ENCODE assay signal across 18 cellular contexts in the genomic region with DNA sequence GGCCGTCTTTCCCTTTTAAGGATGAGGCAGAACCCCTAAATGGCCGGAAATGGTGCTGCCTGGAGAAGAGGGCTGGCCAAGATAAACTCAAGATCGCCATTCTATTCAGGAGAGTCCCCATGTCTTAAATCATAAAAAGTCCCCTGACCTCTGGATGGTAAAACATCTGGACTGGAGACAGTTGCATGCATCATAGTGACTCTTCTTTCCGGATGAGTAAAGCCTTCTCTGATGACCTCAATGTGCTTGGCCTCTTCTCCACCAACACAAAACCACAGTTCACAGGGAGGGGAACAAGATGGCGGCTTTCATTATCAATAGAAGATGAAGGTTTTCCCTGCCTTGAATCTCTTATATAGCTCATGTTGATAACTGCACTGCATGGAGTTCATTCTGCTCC. TPM values are rescaled to one million over a fixed set of nuclear protein-coding genes. Genes with fewer than 3 reads are reported as not detected.
DNase-seq lines count a peak whose midpoint lies in the region; ATAC-seq and TF ChIP-seq lines count a peak whose summit lies in the region.
"Had no signal": no experiment of that assay in that cellular context is flagged by ENCODE, and none has a peak within 500 bp of the region (broad histone marks: within the 10 kb centered on the region; RNA-seq: fewer than 3 reads in every experiment).

No MANE protein-coding gene starts in this region.

- H3K27ac ChIP-seq in fibroblast of lung (ENCODE audit: insufficient read depth, low read length): no peak overlapping the region
- H3K27ac ChIP-seq: esophagus squamous epithelium, left lung, upper lobe of left lung had no signal

- no peaks in the 10 kb centered on the region for H3K9me3 ChIP-seq in fibroblast of lung (ENCODE audit: control insufficient read depth, insufficient read depth, low read depth, low read length)
- H3K9me3 ChIP-seq: esophagus squamous epithelium, left lung, upper lobe of left lung had no signal

- no peaks in the 10 kb centered on the region for H3K9me3 Mint-ChIP-seq in activated naive CD8-positive, alpha-beta T cell treated with anti-CD3 and anti-CD28 coated beads, Interleukin-2, amount 50 U/mL, for 24 hours
- no peaks in the 10 kb centered on the region for H3K9me3 Mint-ChIP-seq in activated naive CD8-positive, alpha-beta T cell treated with anti-CD3 and anti-CD28 coated beads for 36 hours
- H3K9me3 Mint-ChIP-seq: T-cell, WTC11 had no signal

- no peak overlapping the region for H3K9ac ChIP-seq in fibroblast of lung (ENCODE audit: insufficient read depth, low read length)

- ATAC-seq in activated naive CD8-positive, alpha-beta T cell treated with anti-CD3 and anti-CD28 coated beads, Interleukin-2, amount 50 U/mL, for 24 hours: peak; percentile 72
- no peak for ATAC-seq in HG03354 (IDR thresholded peaks at IDR 0.05; ENCODE audit: poor library complexity, severe bottlenecking, unreplicated experiment)
- ATAC-seq: left lung, Panc1, T-cell, WTC11 had no signal

- no peak overlapping the region for H2AFZ ChIP-seq in fibroblast of lung (ENCODE audit: low read length)

- H3K27me3 ChIP-seq in fibroblast of lung (ENCODE audit: control insufficient read depth, insufficient read depth, low read length): peaks cover 9% of the 10 kb centered on the region

- no peaks in the 10 kb centered on the region for H3K4me1 ChIP-seq in fibroblast of lung (ENCODE audit: control insufficient read depth, extremely low read depth, insufficient read depth, low read length)

- H3K4me1 Mint-ChIP-seq in activated naive CD8-positive, alpha-beta T cell treated with anti-CD3 and anti-CD28 coated beads, Interleukin-2, amount 50 U/mL, for 24 hours: peaks cover 41% of the 10 kb centered on the region
- H3K4me1 Mint-ChIP-seq in activated naive CD8-positive, alpha-beta T cell treated with anti-CD3 and anti-CD28 coated beads for 36 hours: peaks cover 16% of the 10 kb centered on the region

- peaks cover 64% of the 10 kb centered on the region for H3K27me3 Mint-ChIP-seq in activated naive CD8-positive, alpha-beta T cell treated with anti-CD3 and anti-CD28 coated beads, Interleukin-2, amount 50 U/mL, for 24 hours
- peaks cover 65% of the 10 kb centered on the region for H3K27me3 Mint-ChIP-seq in activated naive CD8-positive, alpha-beta T cell treated with anti-CD3 and anti-CD28 coated beads for 36 hours

- no peak for DNase-seq in activated naive CD8-positive, alpha-beta T cell treated with anti-CD3 and anti-CD28 coated beads, Interleukin-2, amount 50 U/mL, for 24 hours
- no peak for DNase-seq in activated naive CD8-positive, alpha-beta T cell treated with anti-CD3 and anti-CD28 coated beads for 36 hours
- DNase-seq in M059J (ENCODE audit: low read depth): peak; percentile 55
- DNase-seq in fibroblast of lung (ENCODE audit: low read depth in 2 of 2): peak; percentile 55 to 61
- no peak for DNase-seq in globus pallidus (ENCODE audit: low spot score)
- DNase-seq in mucosa of gallbladder (ENCODE audit: low spot score): no peak
- no peak for DNase-seq in SKM-1 (lab: John Stamatoyannopoulos, UW; ENCODE audit: unreplicated experiment)
- DNase-seq: activated naive CD4-positive, alpha-beta T cell treated with Interleukin-2 at 50 U/mL for 16 hours; esophagus squamous epithelium; MM.1S; NCI-H2029; NCI-H526 treated with DMSO at 0.1 percent for 48 hours; T-cell; upper lobe of left lung had no signal

- no peak for TF ChIP-seq CTCF in fibroblast of lung (conservative IDR thresholded peaks at IDR 0.05 in 1 of 2, IDR thresholded peaks at IDR 0.05 in 1 of 2; ENCODE audit: low read depth in 1 of 2, low read length in 2 of 2)

- no peak overlapping the region for H3K4me2 ChIP-seq in fibroblast of lung (ENCODE audit: extremely low read depth, insufficient read depth, low read length)

- no peaks in the 10 kb centered on the region for H3K79me2 ChIP-seq in fibroblast of lung (ENCODE audit: control insufficient read depth, insufficient read depth, low read length)

- H3K27ac Mint-ChIP-seq in activated naive CD8-positive, alpha-beta T cell treated with anti-CD3 and anti-CD28 coated beads, Interleukin-2, amount 50 U/mL, for 24 hours: no peak overlapping the region
- no peak overlapping the region for H3K27ac Mint-ChIP-seq in activated naive CD8-positive, alpha-beta T cell treated with anti-CD3 and anti-CD28 coated beads for 36 hours
- H3K27ac Mint-ChIP-seq: T-cell, WTC11 had no signal

- no peak overlapping the region for H3K4me3 Mint-ChIP-seq in activated naive CD8-positive, alpha-beta T cell treated with anti-CD3 and anti-CD28 coated beads, Interleukin-2, amount 50 U/mL, for 24 hours
- no peak overlapping the region for H3K4me3 Mint-ChIP-seq in activated naive CD8-positive, alpha-beta T cell treated with anti-CD3 and anti-CD28 coated beads for 36 hours
- H3K4me3 Mint-ChIP-seq: T-cell, WTC11 had no signal

- H4K20me1 ChIP-seq in fibroblast of lung (ENCODE audit: control insufficient read depth, extremely low read depth, insufficient read depth, low read length): no peaks in the 10 kb centered on the region

- H3K36me3 Mint-ChIP-seq in activated naive CD8-positive, alpha-beta T cell treated with anti-CD3 and anti-CD28 coated beads, Interleukin-2, amount 50 U/mL, for 24 hours (ENCODE audit: low read depth): no peaks in the 10 kb centered on the region
- no peaks in the 10 kb centered on the region for H3K36me3 Mint-ChIP-seq in activated naive CD8-positive, alpha-beta T cell treated with anti-CD3 and anti-CD28 coated beads for 36 hours
- H3K36me3 Mint-ChIP-seq: T-cell, WTC11 had no signal

- no peak overlapping the region for H3K4me3 ChIP-seq in fibroblast of lung (replicated peaks in 1 of 4; ENCODE audit: control extremely low read depth in 1 of 4, insufficient read depth in 1 of 4, low read depth in 3 of 4, low read length in 4 of 4)
- H3K4me3 ChIP-seq: esophagus squamous epithelium, left lung, upper lobe of left lung had no signal

- H3K36me3 ChIP-seq in fibroblast of lung (ENCODE audit: control insufficient read depth, insufficient read depth, low read length): no peaks in the 10 kb centered on the region
- H3K36me3 ChIP-seq: esophagus squamous epithelium, left lung, upper lobe of left lung had no signal

RNA-seq across cellular contexts. Expression of gene H6PD, which starts 27.5 kb away (rescaled TPM):
- 1 to 10 TPM; 5.7 to 5.9 TPM for total RNA-seq in activated naive CD8-positive, alpha-beta T cell treated with anti-CD3 and anti-CD28 coated beads for 36 hours
- total RNA-seq in M059J (2014; rRNA removed; shearing (Covaris generic)): 7.7 and 15.9 TPM in 2 replicates
- total RNA-seq in fibroblast of lung (23.5 and 24.4 TPM in 2 replicates), mucosa of gallbladder (45.6 TPM)
- 15.2 and 17.7 TPM in 2 replicates for polyA plus RNA-seq in fibroblast of lung
- 20.1 and 22.4 TPM in 2 replicates for polyA plus RNA-seq in fibroblast of lung (2012)
- polyA minus RNA-seq in fibroblast of lung (ENCODE audit: low replicate concordance): 48.0 and 51.9 TPM in 2 replicates

Comparison
In these comparisons a context has a peak if more than half of its experiments do, and no peak if none do; other contexts are left out.
1. DNase-seq: peak in M059J (single experiment) and fibroblast of lung (2 of 2); none in activated naive CD8-positive, alpha-beta T cell treated with anti-CD3 and anti-CD28 coated beads, Interleukin-2, amount 50 U/mL, for 24 hours (single experiment), activated naive CD8-positive, alpha-beta T cell treated with anti-CD3 and anti-CD28 coated beads for 36 hours (single experiment), globus pallidus (single experiment), mucosa of gallbladder (single experiment) and SKM-1 (single experiment).